35 cellular contexts compared by ENCODE assay signal in genomic region chr10:87920538-87920937, GRCh38.
"Had no signal": no experiment of that assay in that cellular context is flagged by ENCODE, and none has a peak within 500 bp of the region (broad histone marks: within the 10 kb centered on the region; RNA-seq: fewer than 3 reads in every experiment).

No MANE protein-coding gene starts in this region.

- ATAC-seq: activated CD4-positive, alpha-beta T cell treated with anti-CD3 and anti-CD28 coated beads for 36 hours; activated CD4-positive, CD25-positive, alpha-beta regulatory T cell treated with anti-CD3 and anti-CD28 coated beads, Interleukin-2, amount 50 U/mL, for 24 hours; activated CD8-positive, alpha-beta T cell treated with anti-CD3 and anti-CD28 coated beads, Interleukin-2, amount 10 ng/mL, durations not matched to agents 7 days and 5 days; activated naive CD8-positive, alpha-beta T cell treated with anti-CD3 and anti-CD28 coated beads, Interleukin-2, amount 50 U/mL, for 24 hours; activated T-cell treated with anti-CD3 and anti-CD28 coated beads, Interleukin-2, amount 50 U/mL, for 4 hours had no signal

- H3K36me3 ChIP-seq: brain microvascular endothelial cell had no signal

- H3K4me2 ChIP-seq: PC-9 had no signal

- H2AFZ ChIP-seq: PC-9 had no signal

- H3K27ac Mint-ChIP-seq: activated CD4-positive, alpha-beta T cell treated with anti-CD3 and anti-CD28 coated beads for 36 hours; activated CD4-positive, alpha-beta T cell treated with anti-CD3 and anti-CD28 coated beads, Interleukin-2, amount 10 ng/mL, durations not matched to agents 7 days and 5 days; activated CD8-positive, alpha-beta T cell treated with anti-CD3 and anti-CD28 coated beads, Interleukin-2, amount 10 ng/mL, durations not matched to agents 7 days and 5 days; activated naive CD4-positive, alpha-beta T cell treated with anti-CD3 and anti-CD28 coated beads, Interleukin-2, amount 10 ng/mL, durations not matched to agents 7 days and 5 days; activated naive CD8-positive, alpha-beta T cell; activated naive CD8-positive, alpha-beta T cell treated with anti-CD3 and anti-CD28 coated beads, Interleukin-2, amount 50 U/mL, for 24 hours; activated T-helper 1 cell treated with anti-CD3 and anti-CD28 coated beads, Interleukin-12 subunit alpha, Interleukin-12 subunit beta, Interleukin-2, Interleukin-4 antibody, amounts not matched to agents 30 ng/mL and 10 ng/mL and 1 ng/mL, durations not matched to agents 14 hours and 24 hours and 36 hours had no signal

- H3K27me3 ChIP-seq: brain microvascular endothelial cell had no signal

- H3K4me3 Mint-ChIP-seq: activated CD4-positive, alpha-beta T cell treated with anti-CD3 and anti-CD28 coated beads for 36 hours; activated CD4-positive, alpha-beta T cell treated with anti-CD3 and anti-CD28 coated beads, Interleukin-2, amount 10 ng/mL, durations not matched to agents 7 days and 5 days; activated CD8-positive, alpha-beta T cell treated with anti-CD3 and anti-CD28 coated beads, Interleukin-2, amount 10 ng/mL, durations not matched to agents 7 days and 5 days; activated naive CD4-positive, alpha-beta T cell treated with anti-CD3 and anti-CD28 coated beads, Interleukin-2, amount 10 ng/mL, durations not matched to agents 7 days and 5 days; activated naive CD8-positive, alpha-beta T cell; activated naive CD8-positive, alpha-beta T cell treated with anti-CD3 and anti-CD28 coated beads, Interleukin-2, amount 50 U/mL, for 24 hours; activated T-cell treated with anti-CD3 and anti-CD28 coated beads, Interleukin-2, amount 50 U/mL, for 4 hours; activated T-helper 1 cell treated with anti-CD3 and anti-CD28 coated beads, Interleukin-12 subunit alpha, Interleukin-12 subunit beta, Interleukin-2, Interleukin-4 antibody, amounts not matched to agents 30 ng/mL and 10 ng/mL and 1 ng/mL, durations not matched to agents 14 hours and 24 hours and 36 hours had no signal

- H3K4me3 ChIP-seq: PC-9 had no signal

- H3K27ac ChIP-seq: brain microvascular endothelial cell, PC-9, WERI-Rb-1 had no signal

- DNase-seq: activated CD4-positive, alpha-beta T cell treated with anti-CD3 and anti-CD28 coated beads for 36 hours; activated CD4-positive, alpha-beta T cell treated with anti-CD3 and anti-CD28 coated beads, Interleukin-2, amount 10 ng/mL, durations not matched to agents 7 days and 5 days; activated CD4-positive, alpha-beta T cell treated with anti-CD3 and anti-CD28 coated beads, Interleukin-2, amount 50 U/mL, for 48 hours; activated CD8-positive, alpha-beta memory T cell treated with anti-CD3 and anti-CD28 coated beads, Interleukin-2, amount 50 U/mL, for 4 hours; activated CD8-positive, alpha-beta T cell treated with anti-CD3 and anti-CD28 coated beads, Interleukin-2, amount 10 ng/mL, durations not matched to agents 7 days and 5 days; activated effector memory CD4-positive, alpha-beta T cell treated with Interleukin-2 at 50 U/mL for 16 hours; activated naive CD4-positive, alpha-beta T cell treated with anti-CD3 and anti-CD28 coated beads, Interleukin-2, amount 10 ng/mL, durations not matched to agents 7 days and 5 days; activated naive CD8-positive, alpha-beta T cell treated with anti-CD3 and anti-CD28 coated beads, Interleukin-2, amount 50 U/mL, for 24 hours; activated T-cell treated with anti-CD3 and anti-CD28 coated beads for 4 hours; activated T-cell treated with anti-CD3 and anti-CD28 coated beads, Interleukin-2, amount 50 U/mL, for 4 hours; anterior cingulate cortex; brain microvascular endothelial cell; central memory CD4-positive, alpha-beta T cell; MM.1S; MV-4-11; NCI-H1092; NCI-H1436 treated with DMSO at 0.1 percent for 48 hours; NCI-H187; NCI-H2029 treated with DMSO at 0.1 percent for 48 hours; NCI-H2107; NCI-H2171; NCI-H510A; NCI-H526; NCI-H748 treated with DMSO at 0.1 percent for 48 hours; PC-9; Right ventricle myocardium superior; SW 1271; T-helper 1 cell; T-helper 2 cell; T1000; WERI-Rb-1 had no signal

- H3K27me3 Mint-ChIP-seq: activated CD4-positive, alpha-beta T cell treated with anti-CD3 and anti-CD28 coated beads for 36 hours; activated CD4-positive, alpha-beta T cell treated with anti-CD3 and anti-CD28 coated beads, Interleukin-2, amount 10 ng/mL, durations not matched to agents 7 days and 5 days; activated naive CD4-positive, alpha-beta T cell treated with anti-CD3 and anti-CD28 coated beads, Interleukin-2, amount 10 ng/mL, durations not matched to agents 7 days and 5 days; activated naive CD8-positive, alpha-beta T cell; activated naive CD8-positive, alpha-beta T cell treated with anti-CD3 and anti-CD28 coated beads, Interleukin-2, amount 50 U/mL, for 24 hours had no signal

- H3K9me3 Mint-ChIP-seq: activated naive CD4-positive, alpha-beta T cell treated with anti-CD3 and anti-CD28 coated beads, Interleukin-2, amount 10 ng/mL, durations not matched to agents 7 days and 5 days; activated T-cell treated with anti-CD3 and anti-CD28 coated beads, Interleukin-2, amount 50 U/mL, for 4 hours; activated T-helper 1 cell treated with anti-CD3 and anti-CD28 coated beads, Interleukin-12 subunit alpha, Interleukin-12 subunit beta, Interleukin-2, Interleukin-4 antibody, amounts not matched to agents 30 ng/mL and 10 ng/mL and 1 ng/mL, durations not matched to agents 14 hours and 24 hours and 36 hours had no signal

- FAIRE-seq: RCC 7860 had no signal
